10 cellular contexts compared by ENCODE assay signal in the genomic region with DNA sequence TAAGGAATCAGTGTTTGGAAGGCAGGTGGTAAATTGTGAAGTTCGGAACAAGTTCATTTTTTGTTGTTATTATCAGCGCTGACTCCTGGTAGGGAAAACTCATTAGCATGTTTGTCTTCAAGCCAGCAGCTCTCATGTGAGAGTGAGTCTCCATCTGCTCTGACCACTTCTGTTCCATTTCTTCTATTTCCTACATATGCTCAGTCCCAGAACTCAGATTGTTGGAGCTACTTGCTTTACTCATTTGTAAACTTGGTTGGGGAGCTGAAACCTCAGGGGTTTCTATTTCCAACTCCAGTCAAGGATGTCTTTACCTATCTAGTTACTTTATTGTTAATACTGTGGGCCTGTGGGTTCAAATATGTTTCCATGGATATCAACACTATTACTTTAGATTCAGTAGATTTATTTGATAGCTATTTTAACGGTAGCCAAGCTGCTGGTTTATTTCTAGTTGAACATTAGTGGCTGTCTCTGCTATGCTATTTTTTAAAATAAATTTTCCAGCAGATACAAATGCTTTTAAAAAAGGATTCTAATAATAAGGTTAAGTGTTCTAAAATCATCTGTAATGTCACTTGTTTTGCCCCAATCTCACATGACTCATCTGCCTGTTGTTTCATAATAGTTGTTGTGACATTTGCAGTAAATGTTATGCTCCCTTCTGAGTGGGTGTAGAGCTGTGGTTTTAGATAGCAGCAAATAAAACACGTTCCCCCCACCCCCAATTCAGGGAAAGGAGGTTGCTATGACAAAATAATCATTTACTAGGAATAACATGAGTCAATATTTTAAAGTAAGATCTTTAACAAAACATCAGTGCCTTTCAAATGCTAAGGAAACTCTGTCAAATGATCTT.
DNase-seq lines count a peak whose midpoint lies in the region; ATAC-seq and TF ChIP-seq lines count a peak whose summit lies in the region.
"Had no signal": no experiment of that assay in that cellular context is flagged by ENCODE, and none has a peak within 500 bp of the region (broad histone marks: within the 10 kb centered on the region; RNA-seq: fewer than 3 reads in every experiment).

No MANE protein-coding gene starts in this region.

- ATAC-seq in right lobe of liver (peak in 3 of 4 donors; percentile 49 to 79 (median 52)), GM19467 (IDR thresholded peaks at IDR 0.05; ENCODE audit: unreplicated experiment) (no peak), GM21825 (IDR thresholded peaks at IDR 0.05; ENCODE audit: unreplicated experiment) (no peak)

- DNase-seq in stimulated activated CD4-positive, alpha-beta T cell treated with anti-CD3 and anti-CD28 coated beads, Interleukin-4, amount 100 ng/mL, for 24 hours, result peak; percentile 17
- no peak for DNase-seq in stimulated activated CD4-positive, alpha-beta T cell treated with anti-CD3 and anti-CD28 coated beads, Interleukin-1b, Interleukin-23, amount 100 ng/mL, for 48 hours
- DNase-seq in adrenal gland (peak in 3 of 7 donors; percentile 47 to 53 (median 48)), right lobe of liver (no peak), vagina (ENCODE audit: extremely low spot score in 2 of 2) (no peak), NCI-H1436 (lab: John Stamatoyannopoulos, UW) (no peak)
- DNase-seq: DMS79 treated with DMSO at 0.1 percent for 48 hours, NCI-H82 had no signal

- H3K27me3 ChIP-seq in adrenal gland, result no peaks in the 10 kb centered on the region
- H3K27me3 ChIP-seq in right lobe of liver, result no peaks in the 10 kb centered on the region
- H3K27me3 ChIP-seq in vagina, result no peaks in the 10 kb centered on the region

- no peak for TF ChIP-seq POLR2A in adrenal gland (IDR thresholded peaks at IDR 0.05)
- TF ChIP-seq POLR2A in right lobe of liver (IDR thresholded peaks at IDR 0.05), result no peak
- no peak for TF ChIP-seq POLR2A in vagina (IDR thresholded peaks at IDR 0.05)

- peaks cover 12 to 18% of the 10 kb centered on the region in 2 donors for H3K4me1 ChIP-seq in adrenal gland (replicated peaks in 1 of 2)
- no peaks in the 10 kb centered on the region for H3K4me1 ChIP-seq in right lobe of liver
- peaks cover 15% of the 10 kb centered on the region for H3K4me1 ChIP-seq in vagina

- no peak for TF ChIP-seq CTCF in adrenal gland (IDR thresholded peaks at IDR 0.05)
- TF ChIP-seq CTCF in right lobe of liver (IDR thresholded peaks at IDR 0.05), result no peak
- no peak for TF ChIP-seq CTCF in vagina (IDR thresholded peaks at IDR 0.05)

- H3K36me3 ChIP-seq in adrenal gland (replicated peaks in 1 of 2), result no peaks in the 10 kb centered on the region
- no peaks in the 10 kb centered on the region for H3K36me3 ChIP-seq in right lobe of liver
- H3K36me3 ChIP-seq in vagina, result no peaks in the 10 kb centered on the region

- intact Hi-C loops in adrenal gland (cut with DNase I), result no loop called here
- intact Hi-C loops in right lobe of liver (cut with DNase I), result no loop called here
- intact Hi-C loops in vagina (cut with DNase I), result no loop called here

- H3K9me3 ChIP-seq in adrenal gland (replicated peaks in 1 of 3) (no peaks in the 10 kb centered on the region), right lobe of liver (no peaks in the 10 kb centered on the region), vagina (no peaks in the 10 kb centered on the region)

- H3K27ac ChIP-seq in adrenal gland, result peak overlapping the region in 4 of 5 donors; percentile 10 to 82 (median 45)
- peak overlapping the region in 1 of 3 donors; percentile 21 for H3K27ac ChIP-seq in right lobe of liver
- peak overlapping the region; percentile 69 for H3K27ac ChIP-seq in vagina

- H3K4me3 ChIP-seq in adrenal gland, result no peak overlapping the region
- no peak overlapping the region for H3K4me3 ChIP-seq in right lobe of liver
- no peak overlapping the region for H3K4me3 ChIP-seq in vagina

- 34 to 46% (median 42%) methylated on average over 4 of the region's 4 CpGs for WGBS in adrenal gland, 4 donors
- WGBS in right lobe of liver (ENCODE audit: insufficient coverage, low coverage, low lambda C conversion rate, missing lambda C conversion rate), result 35% methylated on average over 4 of the region's 4 CpGs

Comparison
In these comparisons a context has a peak if more than half of its experiments do, and no peak if none do; other contexts are left out.
1. ATAC-seq: peak in right lobe of liver (3 of 4); none in GM19467 (single experiment) and GM21825 (single experiment).